Comparison of ENCODE assay signal across 8 cellular contexts in genomic region chr11:71786369-71787013, GRCh38. TPM values are rescaled to one million over a fixed set of nuclear protein-coding genes. Genes with fewer than 3 reads are reported as not detected.
DNase-seq lines count a peak whose midpoint lies in the region; ATAC-seq and TF ChIP-seq lines count a peak whose summit lies in the region.
"Not testable (repeated sequence)": the region's sequence is repeated elsewhere in the genome, so short reads cannot be mapped to it uniquely, and the experiment has no call there.

No MANE protein-coding gene starts in this region.

- not testable (repeated sequence) for H3K27me3 Mint-ChIP-seq in CD8-positive, alpha-beta memory T cell; mesothelial cell of epicardium (ENCODE audit: low read depth); stimulated activated naive CD8-positive, alpha-beta T cell treated with anti-CD3 and anti-CD28 coated beads, Interleukin-15, Interleukin-2, amounts not matched to agents 100 ng/mL and 50 ng/mL, for 24 hours

- H3K9me3 Mint-ChIP-seq in CD8-positive, alpha-beta memory T cell; mesothelial cell of epicardium; stimulated activated naive CD8-positive, alpha-beta T cell treated with anti-CD3 and anti-CD28 coated beads, Interleukin-15, Interleukin-2, amounts not matched to agents 100 ng/mL and 50 ng/mL, for 24 hours: not testable (repeated sequence)

- peaks cover 12 to 16% (median 16%) of the 10 kb centered on the region in 3 donors for H3K4me1 Mint-ChIP-seq in CD8-positive, alpha-beta memory T cell
- peaks cover 25% of the 10 kb centered on the region for H3K4me1 Mint-ChIP-seq in mesothelial cell of epicardium
- peaks cover 24% of the 10 kb centered on the region for H3K4me1 Mint-ChIP-seq in stimulated activated naive CD8-positive, alpha-beta T cell treated with anti-CD3 and anti-CD28 coated beads, Interleukin-15, Interleukin-2, amounts not matched to agents 100 ng/mL and 50 ng/mL, for 24 hours (ENCODE audit: low read depth)

- ATAC-seq in GM21381 (IDR thresholded peaks at IDR 0.05; ENCODE audit: unreplicated experiment) (peak; percentile 33), PC-3 (peak; percentile 34)

- H3K27ac Mint-ChIP-seq in CD8-positive, alpha-beta memory T cell = peak overlapping the region; percentile 93 to 100 (median 98)
- H3K27ac Mint-ChIP-seq in mesothelial cell of epicardium = peak overlapping the region; percentile 97
- peak overlapping the region; percentile 99 for H3K27ac Mint-ChIP-seq in stimulated activated naive CD8-positive, alpha-beta T cell treated with anti-CD3 and anti-CD28 coated beads, Interleukin-15, Interleukin-2, amounts not matched to agents 100 ng/mL and 50 ng/mL, for 24 hours

- H3K4me3 Mint-ChIP-seq in CD8-positive, alpha-beta memory T cell = peak overlapping the region; percentile 96 to 98 (median 97)
- peak overlapping the region; percentile 97 for H3K4me3 Mint-ChIP-seq in mesothelial cell of epicardium
- H3K4me3 Mint-ChIP-seq in stimulated activated naive CD8-positive, alpha-beta T cell treated with anti-CD3 and anti-CD28 coated beads, Interleukin-15, Interleukin-2, amounts not matched to agents 100 ng/mL and 50 ng/mL, for 24 hours = peak overlapping the region; percentile 96

- H3K4me1 ChIP-seq in CD8-positive, alpha-beta memory T cell (ENCODE audit: insufficient read depth, low read length) = not testable (repeated sequence)
- H3K4me1 ChIP-seq in PC-3 (ENCODE audit: insufficient read depth, low read length) = peaks cover 20% of the 10 kb centered on the region

- peak overlapping the region; percentile 77 for H3K4me3 ChIP-seq in CD8-positive, alpha-beta memory T cell (ENCODE audit: low read length)
- peak overlapping the region; percentile 86 for H3K4me3 ChIP-seq in PC-3 (ENCODE audit: low read length)

- not testable (repeated sequence) for DNase-seq in CD8-positive, alpha-beta memory T cell; mesothelial cell of epicardium (ENCODE audit: low spot score in 2 of 2, unreplicated experiment in 2 of 2)
- DNase-seq in HT-29 (ENCODE audit: low spot score) = peak; percentile 70
- peak; percentile 90 for DNase-seq in PC-3
- peak; percentile 75 for DNase-seq in amniotic epithelial cell (ENCODE audit: low read depth)
- peak; percentile 66 for DNase-seq in fibroblast of peridontal ligament (ENCODE audit: extremely low read depth)

- H3K4me2 ChIP-seq in PC-3 (ENCODE audit: low read length) = peak overlapping the region; percentile 86

- not testable (repeated sequence) for H3K9me2 ChIP-seq in PC-3 (replicated peaks; ENCODE audit: low read length)

- intact Hi-C loops in PC-3 (cut with micrococcal nuclease) = not testable (repeated sequence)

- peak overlapping the region; percentile 83 for H2AFZ ChIP-seq in PC-3 (ENCODE audit: low read length)

- H3K27ac ChIP-seq in CD8-positive, alpha-beta memory T cell (ENCODE audit: low read depth, low read length) = peak overlapping the region; percentile 69
- peak overlapping the region; percentile 99; the same call in 1 of the 2 replicates for H3K27ac ChIP-seq in PC-3 (ENCODE audit: low read length)

- not testable (repeated sequence) for H3F3A ChIP-seq in PC-3 (ENCODE audit: low read length, unreplicated experiment)

- CTCF ChIA-PET in CD8-positive, alpha-beta memory T cell (lab: Charles Lee) = not testable (repeated sequence)
- CTCF ChIA-PET in PC-3 (lab: Charles Lee) = interaction anchor here (0.7 kb wide), 1 partner anchor 191 kb away, joined by 3 read pairs; no protein-coding TSS in a partner anchor

- TF ChIP-seq CTCF in PC-3 (conservative IDR thresholded peaks at IDR 0.05; ENCODE audit: low read depth, low read length); mesothelial cell of epicardium (IDR thresholded peaks at IDR 0.05; ENCODE audit: unreplicated experiment): not testable (repeated sequence)

- not testable (repeated sequence) for BruUV-seq in PC-3 (replicated peaks; lab: Mats Ljungman, UMichigan)

- not testable (repeated sequence) for H4K20me1 ChIP-seq in PC-3 (ENCODE audit: low read length)

- peak overlapping the region; percentile 38 for H3K9ac ChIP-seq in PC-3 (ENCODE audit: low read length)

- not testable (repeated sequence) for H3K9me3 ChIP-seq in CD8-positive, alpha-beta memory T cell (ENCODE audit: low read length); PC-3 (ENCODE audit: low read length)

- POLR2A ChIA-PET in CD8-positive, alpha-beta memory T cell (lab: Charles Lee) = interaction anchor here (0.6 kb wide), 1 partner anchor 1356 kb away, joined by 3 read pairs; the partner anchor contains the start of gene FCHSD2
- POLR2A ChIA-PET in PC-3 (lab: Charles Lee; ENCODE audit: unreplicated experiment) = interaction anchor here (0.6 kb wide), 1 partner anchor 338 kb away, joined by 3 read pairs; the partner anchor contains the start of gene DHCR7

- H3K79me2 ChIP-seq in PC-3 (ENCODE audit: low read length) = not testable (repeated sequence)

- H3K27me3 ChIP-seq in CD8-positive, alpha-beta memory T cell (ENCODE audit: insufficient read depth, low read length, poor library complexity, severe bottlenecking); PC-3 (ENCODE audit: low read length): not testable (repeated sequence)

- not testable (repeated sequence) for H3K36me3 ChIP-seq in CD8-positive, alpha-beta memory T cell (ENCODE audit: insufficient read depth, low read length); PC-3 (ENCODE audit: low read depth, low read length)

- peaks cover 0 to 10% (median 0%) of the 10 kb centered on the region in 3 donors for H3K36me3 Mint-ChIP-seq in CD8-positive, alpha-beta memory T cell
- not testable (repeated sequence) for H3K36me3 Mint-ChIP-seq in mesothelial cell of epicardium; stimulated activated naive CD8-positive, alpha-beta T cell treated with anti-CD3 and anti-CD28 coated beads, Interleukin-15, Interleukin-2, amounts not matched to agents 100 ng/mL and 50 ng/mL, for 24 hours (ENCODE audit: low read depth)

RNA-seq across cellular contexts. Expression of gene DEFB108B, which starts 46.5 kb away (rescaled TPM):
- not detected for total RNA-seq in CD8-positive, alpha-beta memory T cell
- polyA plus RNA-seq in CD8-positive, alpha-beta memory T cell = not detected
- total RNA-seq in HT-29 (2014; rRNA removed; shearing (Covaris generic)) = not detected in 2 replicates
- total RNA-seq in PC-3 (2014; rRNA removed) = not detected in 2 replicates
- not detected in 3 replicates for total RNA-seq in mesothelial cell of epicardium
